Comparison of ENCODE assay signal across 8 cellular contexts in the genomic region with DNA sequence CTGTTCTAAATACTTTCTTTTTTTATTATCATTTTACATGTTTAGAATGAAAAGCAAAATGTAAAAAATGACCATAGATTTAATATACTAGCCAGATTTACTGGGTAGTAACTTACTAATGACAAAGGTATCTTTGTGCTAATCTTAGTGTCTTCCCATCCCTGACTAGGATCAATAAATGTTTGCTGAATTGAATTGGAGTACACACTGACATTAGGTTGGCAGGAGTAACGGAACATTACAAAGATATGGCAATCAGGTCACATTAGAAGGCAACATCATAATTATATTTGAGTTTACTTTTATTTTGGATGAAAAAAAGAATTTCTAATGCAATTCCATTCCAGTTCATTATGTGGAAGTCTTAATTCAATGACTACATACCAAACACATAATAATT.
"Had no signal": no experiment of that assay in that cellular context is flagged by ENCODE, and none has a peak within 500 bp of the region (broad histone marks: within the 10 kb centered on the region; RNA-seq: fewer than 3 reads in every experiment).

No MANE protein-coding gene starts in this region.

- H3K9ac ChIP-seq: KMS-11 had no signal

- DNase-seq: IMR-90, KBM-7, KG1 had no signal

- H3K4me1 Mint-ChIP-seq: IgD-negative memory B cell had no signal

- H3K27me3 Mint-ChIP-seq: IgD-negative memory B cell had no signal

- H3K27ac ChIP-seq: HL-60, KMS-11 had no signal

- H3K36me3 Mint-ChIP-seq: IgD-negative memory B cell had no signal

- H3K27ac Mint-ChIP-seq: IgD-negative memory B cell had no signal

- H3K4me3 ChIP-seq: K562 had no signal

- FAIRE-seq: HTR-8/SVneo, K562 had no signal

- H3K4me2 ChIP-seq: KMS-11 had no signal

- H3K4me3 Mint-ChIP-seq: IgD-negative memory B cell had no signal

- ATAC-seq: K562 had no signal
